Comparison of ENCODE assay signal across 9 cellular contexts in the genomic region with DNA sequence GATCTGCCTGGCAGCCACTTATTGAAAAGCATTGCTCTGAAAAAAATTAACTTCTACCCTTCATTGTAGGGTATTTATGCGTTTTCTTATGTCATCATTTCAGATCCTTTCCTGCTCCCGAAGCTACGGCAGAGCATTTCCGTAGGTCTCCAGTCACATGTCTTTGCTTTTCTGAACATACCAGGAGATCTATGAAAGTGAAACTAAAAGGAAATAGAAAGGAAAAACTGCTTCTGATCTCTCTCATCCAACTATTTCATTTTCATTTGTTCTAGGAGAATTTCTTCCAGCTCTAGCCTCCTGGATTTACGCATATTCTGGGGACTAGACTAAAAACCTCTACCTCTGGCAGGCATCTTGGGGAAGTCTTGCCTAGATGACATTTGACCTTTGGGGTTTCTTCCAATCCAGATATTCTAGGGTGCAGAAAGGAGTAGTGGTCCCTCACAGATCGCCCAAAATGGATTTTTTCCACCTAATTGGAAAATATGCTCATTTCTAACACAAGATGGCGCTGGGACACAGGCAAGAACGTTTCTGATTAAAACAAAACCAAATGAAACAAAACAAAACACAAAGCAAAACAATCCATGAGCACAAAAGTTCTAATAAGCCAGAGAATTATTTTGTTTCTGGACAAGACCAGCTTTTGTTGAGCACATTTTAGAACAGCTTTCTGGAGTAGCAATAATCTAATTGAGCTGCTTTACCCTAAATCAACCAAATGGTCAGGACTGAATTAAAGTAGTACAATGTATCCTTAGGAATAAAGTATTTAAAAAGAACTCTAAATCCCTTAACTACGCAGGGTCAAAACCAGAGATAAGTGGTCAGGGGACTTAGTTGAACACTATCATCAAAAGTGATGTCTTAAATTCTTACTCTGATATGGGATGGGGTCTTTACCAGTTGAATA. TPM values are rescaled to one million over a fixed set of nuclear protein-coding genes. Genes with fewer than 3 reads are reported as not detected.
DNase-seq lines count a peak whose midpoint lies in the region; ATAC-seq and TF ChIP-seq lines count a peak whose summit lies in the region.
"Had no signal": no experiment of that assay in that cellular context is flagged by ENCODE, and none has a peak within 500 bp of the region (broad histone marks: within the 10 kb centered on the region; RNA-seq: fewer than 3 reads in every experiment).

No MANE protein-coding gene starts in this region.

- no peak overlapping the region for H4K8ac ChIP-seq in IMR-90 (ENCODE audit: low read depth in 2 of 2, low read length in 2 of 2)

- no peak overlapping the region for H3K14ac ChIP-seq in IMR-90 (replicated peaks; ENCODE audit: low read depth, low read length)

- CTCF ChIA-PET in IMR-90 (lab: Yijun Ruan, JAX): interaction anchor here (0.5 to 3.6 kb wide), 20 partner anchors 10 to 827 kb away, joined by 3 to 32 read pairs (median 3); no protein-coding TSS in a partner anchor

- peak; percentile 83 for TF ChIP-seq RAD21 in IMR-90 (IDR thresholded peaks at IDR 0.05; ENCODE audit: low read length)

- H2AFZ ChIP-seq in IMR-90 (replicated peaks; ENCODE audit: low read length, poor library complexity): no peak overlapping the region

- H3K27me3 ChIP-seq in IMR-90 (ENCODE audit: control insufficient read depth, insufficient read depth, low read length) (peaks cover 18% of the 10 kb centered on the region), endocrine pancreas (ENCODE audit: control insufficient read depth, insufficient read depth, low read length) (no peaks in the 10 kb centered on the region), mucosa of rectum (ENCODE audit: control insufficient read depth in 2 of 2, insufficient read depth in 2 of 2, low read length in 2 of 2) (peaks cover 0 to 2% of the 10 kb centered on the region in 2 donors)

- peaks cover 1% of the 10 kb centered on the region; the same call in 1 of the 2 replicates for H3K4me1 ChIP-seq in IMR-90 (ENCODE audit: control insufficient read depth, insufficient read depth, low read length)
- no peaks in the 10 kb centered on the region for H3K4me1 ChIP-seq in endocrine pancreas (ENCODE audit: control insufficient read depth, insufficient read depth, low read length)
- H3K4me1 ChIP-seq in mucosa of rectum (ENCODE audit: control insufficient read depth in 2 of 2, insufficient read depth in 2 of 2, low read length in 2 of 2): peaks cover 0 to 2% of the 10 kb centered on the region in 2 donors

- no peak overlapping the region for H2AK9ac ChIP-seq in IMR-90 (replicated peaks; ENCODE audit: low read depth, low read length, poor library complexity)

- no peak overlapping the region for H3K56ac ChIP-seq in IMR-90 (ENCODE audit: extremely low read depth, insufficient read depth, low read length)

- H4K20me1 ChIP-seq in IMR-90 (ENCODE audit: insufficient read depth, low read length): no peaks in the 10 kb centered on the region

- no peak overlapping the region for H2BK15ac ChIP-seq in IMR-90 (ENCODE audit: low read depth, low read length)

- intact Hi-C loops in IMR-90 (cut with micrococcal nuclease): loop anchor here (1.0 to 10.0 kb wide), 5 partner anchors 109 to 639 kb away; no protein-coding TSS in a partner anchor

- no peaks in the 10 kb centered on the region for H3K9me3 ChIP-seq in IMR-90 (ENCODE audit: control insufficient read depth, insufficient read depth, low read length)
- no peaks in the 10 kb centered on the region for H3K9me3 ChIP-seq in endocrine pancreas (ENCODE audit: control insufficient read depth, low read length)
- H3K9me3 ChIP-seq in mucosa of rectum (ENCODE audit: control insufficient read depth in 2 of 2, low read length in 2 of 2): no peaks in the 10 kb centered on the region

- H4K91ac ChIP-seq in IMR-90 (ENCODE audit: insufficient read depth, low read depth, low read length): no peak overlapping the region

- POLR2A ChIA-PET in IMR-90 (lab: Charles Lee; ENCODE audit: unreplicated experiment): interaction anchor here (0.9 kb wide), 1 partner anchor 12 kb away, joined by 4 read pairs; the partner anchor contains the start of gene PARP11

- H3K4me3 ChIP-seq in IMR-90 (ENCODE audit: insufficient read depth, low read depth, low read length) (peak overlapping the region; percentile 55), endocrine pancreas (ENCODE audit: control insufficient read depth, insufficient read depth, low read length) (peak overlapping the region; percentile 26), mucosa of rectum (ENCODE audit: low read length in 2 of 2) (peak overlapping the region; percentile 53 to 72)

- H2BK120ac ChIP-seq in IMR-90 (ENCODE audit: low read depth, low read length): no peak overlapping the region

- H2AK5ac ChIP-seq in IMR-90 (ENCODE audit: low read depth, low read length): no peak overlapping the region

- no TSS peak for BruUV-seq in IMR-90 (replicated peaks; lab: Mats Ljungman, UMichigan)

- H3K27ac ChIP-seq in IMR-90 (ENCODE audit: insufficient read depth, low read length): peak overlapping the region; percentile 69
- H3K27ac ChIP-seq in mucosa of rectum (ENCODE audit: low read depth in 2 of 2, low read length in 2 of 2): peak overlapping the region; percentile 53 to 62
- H3K27ac ChIP-seq: epithelial cell of prostate had no signal

- no peak overlapping the region for H3K4ac ChIP-seq in IMR-90 (ENCODE audit: low read depth, low read length)

- in situ Hi-C loops in IMR-90 (cut with MboI; ENCODE audit: low sequenced_read_pairs): loop anchor here (5.0 kb wide), 2 partner anchors 152 to 392 kb away; no protein-coding TSS in a partner anchor

- TF ChIP-seq POLR2A in IMR-90 (IDR thresholded peaks at IDR 0.05; ENCODE audit: low read depth, low read length): no peak

- DNase-seq in NCI-H2107 treated with DMSO at 0.1 percent for 48 hours (lab: John Stamatoyannopoulos, UW; ENCODE audit: unreplicated experiment) (peak; percentile 57), NCI-H2107 (lab: John Stamatoyannopoulos, UW) (no peak), IMR-90 (peak; percentile 48), T-helper 2 cell (peak in 3 of 5 experiments; percentile 28 to 70 (median 40))

- WGBS in IMR-90 (ENCODE audit: extremely low coverage in 2 of 2, insufficient read length in 1 of 2), 2 experiments: no CpG with 5 or more reads among the region's 9 CpGs

- ATAC-seq in IMR-90 (ENCODE audit: low read depth) (peak; percentile 82), HG03520 (IDR thresholded peaks at IDR 0.05; ENCODE audit: unreplicated experiment) (no peak), HG03442 (IDR thresholded peaks at IDR 0.05; ENCODE audit: unreplicated experiment) (no peak)

- H3K23ac ChIP-seq in IMR-90 (ENCODE audit: low read depth, low read length): no peak overlapping the region

- no peak overlapping the region; the same call in 1 of the 2 replicates for H4K5ac ChIP-seq in IMR-90 (ENCODE audit: low read depth, low read length)

- H3K9me1 ChIP-seq in IMR-90 (ENCODE audit: insufficient read depth, low read length): no peaks in the 10 kb centered on the region

- H3K9ac ChIP-seq in IMR-90 (ENCODE audit: low read depth, low read length): peak overlapping the region; percentile 95
- no peak overlapping the region for H3K9ac ChIP-seq in endocrine pancreas (ENCODE audit: control insufficient read depth, insufficient read depth, low read length)
- peak overlapping the region; percentile 52 to 58 for H3K9ac ChIP-seq in mucosa of rectum (ENCODE audit: low read depth in 1 of 2, low read length in 2 of 2)

- dilution Hi-C loops in IMR-90 (cut with HindIII; ENCODE audit: low sequenced_read_pairs, unreplicated experiment): no loop called here

- no peak overlapping the region for H2BK5ac ChIP-seq in IMR-90 (ENCODE audit: low read depth, low read length, poor library complexity, severe bottlenecking)

- H3K36me3 ChIP-seq in IMR-90 (ENCODE audit: control insufficient read depth, insufficient read depth, low read length): no peaks in the 10 kb centered on the region
- H3K36me3 ChIP-seq in endocrine pancreas (ENCODE audit: control insufficient read depth, insufficient read depth, low read length): no peaks in the 10 kb centered on the region
- H3K36me3 ChIP-seq in mucosa of rectum (ENCODE audit: control insufficient read depth in 2 of 2, insufficient read depth in 2 of 2, low read length in 2 of 2): no peaks in the 10 kb centered on the region

- no peaks in the 10 kb centered on the region for H3K79me1 ChIP-seq in IMR-90 (ENCODE audit: low read depth in 1 of 2, low read length in 2 of 2)

- TF ChIP-seq CTCF in IMR-90 (conservative IDR thresholded peaks at IDR 0.05; ENCODE audit: low read depth, low read length): peak; percentile 88

- 0 out of 2 replicates have a peak overlapping the region, but pooled peaks have one; percentile 10 for H3K18ac ChIP-seq in IMR-90 (ENCODE audit: low read depth, low read length)

- H3K4me2 ChIP-seq in IMR-90 (ENCODE audit: low read depth, low read length): peak overlapping the region; percentile 97

- no peak overlapping the region for H2BK20ac ChIP-seq in IMR-90 (ENCODE audit: low read depth, low read length)

TF ChIP-seq in IMR-90, 13 proteins besides CTCF, POLR2A, EP300 and RAD21:
- TF ChIP-seq SMC3 (IDR thresholded peaks at IDR 0.05; ENCODE audit: low read depth, low read length) (peak; percentile 77), RFX5 (IDR thresholded peaks at IDR 0.05; ENCODE audit: low read depth, low read length) (no peak), CHD1 (IDR thresholded peaks at IDR 0.05; ENCODE audit: low read depth, low read length) (no peak), NFE2L2 (IDR thresholded peaks at IDR 0.05; ENCODE audit: low read depth, low read length) (no peak)
- TF ChIP-seq, protein P1, sequence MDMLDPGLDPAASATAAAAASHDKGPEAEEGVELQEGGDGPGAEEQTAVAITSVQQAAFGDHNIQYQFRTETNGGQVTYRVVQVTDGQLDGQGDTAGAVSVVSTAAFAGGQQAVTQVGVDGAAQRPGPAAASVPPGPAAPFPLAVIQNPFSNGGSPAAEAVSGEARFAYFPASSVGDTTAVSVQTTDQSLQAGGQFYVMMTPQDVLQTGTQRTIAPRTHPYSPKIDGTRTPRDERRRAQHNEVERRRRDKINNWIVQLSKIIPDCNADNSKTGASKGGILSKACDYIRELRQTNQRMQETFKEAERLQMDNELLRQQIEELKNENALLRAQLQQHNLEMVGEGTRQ (IDR thresholded peaks at IDR 0.05; ENCODE audit: low read depth, low read length): 0 out of 2 replicates have a peak, but pooled peaks have one; percentile 26

RNA-seq across cellular contexts. Expression of gene PARP11, which starts 12.2 kb away (rescaled TPM):
- 1.7 and 1.8 TPM in 2 replicates for total RNA-seq in IMR-90 (2012; rRNA removed)
- 1.8 and 3.0 TPM in 2 replicates for polyA plus RNA-seq in IMR-90 (2012; rRNA removed)
- 0.77 and 1.0 TPM in 2 replicates for polyA plus RNA-seq in IMR-90 (2012; cell fraction: cytosol; rRNA removed)
- polyA plus RNA-seq in IMR-90 (2012; cell fraction: nucleus; rRNA removed; ENCODE audit: low replicate concordance): 0.66 and 3.4 TPM in 2 replicates
